ENCODE assay signal across 8 cellular contexts in the genomic region with DNA sequence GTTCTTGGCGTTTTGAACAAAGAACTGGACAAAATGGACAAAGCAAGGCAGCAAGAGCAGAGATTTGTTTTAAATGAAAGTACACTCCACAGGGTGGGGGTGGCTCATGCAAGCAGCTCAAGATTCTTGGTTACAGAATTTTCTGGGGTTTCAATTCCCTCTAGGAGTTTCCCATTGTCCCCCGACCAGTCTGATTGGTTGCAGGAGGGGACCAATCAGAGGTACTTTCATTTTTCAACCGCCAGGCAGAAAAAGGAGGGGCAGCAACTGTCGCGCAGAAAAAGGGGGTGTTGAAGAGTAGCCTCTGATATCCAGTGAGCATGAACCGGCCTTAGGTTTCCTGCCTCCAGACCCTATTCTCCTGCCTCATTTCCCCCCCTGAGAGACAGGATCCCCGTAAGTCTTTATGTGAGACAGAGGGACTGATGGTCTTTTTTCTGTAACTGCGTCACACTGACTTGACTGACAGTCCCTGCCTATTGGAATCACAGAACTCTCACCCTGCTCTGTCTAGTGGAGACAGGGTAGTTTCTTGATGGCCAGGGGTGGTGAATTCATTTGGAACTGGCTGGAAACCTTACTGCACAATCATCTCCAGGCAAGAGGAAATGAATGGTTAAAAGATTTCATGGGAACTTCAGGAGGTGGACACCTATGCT. TPM values are rescaled to one million over a fixed set of nuclear protein-coding genes. Genes with fewer than 3 reads are reported as not detected.
DNase-seq lines count a peak whose midpoint lies in the region; ATAC-seq, FAIRE-seq and TF ChIP-seq lines count a peak whose summit lies in the region.

No MANE protein-coding gene starts in this region.

- H3K4me1 Mint-ChIP-seq in WTC11: peaks cover 9% of the 10 kb centered on the region

- CTCF ChIA-PET in WTC11 (lab: Charles Lee): interaction anchor here (1.0 to 1.7 kb wide), 2 partner anchors 68 to 86 kb away, joined by 3 to 5 read pairs; no protein-coding TSS in a partner anchor

- H3K36me3 ChIP-seq in skeletal muscle satellite cell (ENCODE audit: insufficient read depth, low read length): no peaks in the 10 kb centered on the region

- TF ChIP-seq CTCF in WTC11 (IDR thresholded peaks at IDR 0.05): no peak

- peak overlapping the region; percentile 88 for H3K4me2 ChIP-seq in skeletal muscle satellite cell (ENCODE audit: low read length)

- POLR2A ChIA-PET in WTC11 (lab: Charles Lee): no interaction called here

- H3K9me3 Mint-ChIP-seq in WTC11: peaks cover 31% of the 10 kb centered on the region

- peaks cover 8% of the 10 kb centered on the region for H3K36me3 Mint-ChIP-seq in WTC11

- peak overlapping the region; percentile 84 for H3K9ac ChIP-seq in skeletal muscle satellite cell (ENCODE audit: low read depth, low read length)

- DNase-seq in WTC11 (ENCODE audit: low spot score): no peak
- DNase-seq in globus pallidus (ENCODE audit: low spot score): peak; percentile 66
- no peak for DNase-seq in GF-D8 (lab: John Stamatoyannopoulos, UW)
- DNase-seq in NCI-H1436 treated with DMSO at 0.1 percent for 48 hours (lab: John Stamatoyannopoulos, UW): no peak
- no peak for DNase-seq in HTR-8/SVneo (ENCODE audit: insufficient read length, low spot score)

- peaks cover 9% of the 10 kb centered on the region for H3K27me3 Mint-ChIP-seq in WTC11 (ENCODE audit: low read depth)

- H3K27me3 ChIP-seq in skeletal muscle satellite cell (ENCODE audit: control insufficient read depth, insufficient read depth, low read length): no peaks in the 10 kb centered on the region

- H3K9me3 ChIP-seq in skeletal muscle satellite cell (replicated peaks; ENCODE audit: low read length): no peaks in the 10 kb centered on the region

- FAIRE-seq in HTR-8/SVneo (lab: Jason Lieb, UNC): no peak

- H3K4me3 ChIP-seq in skeletal muscle satellite cell (ENCODE audit: low read length): peak overlapping the region; percentile 72

- ATAC-seq in GM19025 (IDR thresholded peaks at IDR 0.05; ENCODE audit: low read depth, unreplicated experiment): peak; percentile 64
- ATAC-seq in WTC11: peak; percentile 38; the same call in 1 of the 2 replicates
- no peak for ATAC-seq in GM21515 (IDR thresholded peaks at IDR 0.05; ENCODE audit: unreplicated experiment)

- H3K4me1 ChIP-seq in skeletal muscle satellite cell (ENCODE audit: control insufficient read depth, insufficient read depth, low read length): peaks cover 20% of the 10 kb centered on the region

- no peak overlapping the region for H3K27ac Mint-ChIP-seq in WTC11

- peak overlapping the region; percentile 14; the same call in 1 of the 2 replicates for H3K4me3 Mint-ChIP-seq in WTC11

TF ChIP-seq in WTC11, 78 proteins besides CTCF, POLR2A, EP300 and RAD21:
- TF ChIP-seq NFYB (CRISPR knock-in tag; conservative IDR thresholded peaks at IDR 0.05; ENCODE audit: low read depth) (0 out of 2 replicates have a peak, but pooled peaks have one; percentile 35), ZNF423 (CRISPR knock-in tag; IDR thresholded peaks at IDR 0.05) (no peak)

RNA-seq across cellular contexts. Expression of gene ALOX12, which starts 59.4 kb away (rescaled TPM):
- 1.6 to 1.9 TPM (median 1.9 TPM) in 3 replicates for total RNA-seq in WTC11 (2021)
- 0.22 TPM in 1 of 2 replicates, not detected in the other for total RNA-seq in skeletal muscle satellite cell (2012; rRNA removed)
